Comparison of ENCODE assay signal across 8 cellular contexts in the genomic region with DNA sequence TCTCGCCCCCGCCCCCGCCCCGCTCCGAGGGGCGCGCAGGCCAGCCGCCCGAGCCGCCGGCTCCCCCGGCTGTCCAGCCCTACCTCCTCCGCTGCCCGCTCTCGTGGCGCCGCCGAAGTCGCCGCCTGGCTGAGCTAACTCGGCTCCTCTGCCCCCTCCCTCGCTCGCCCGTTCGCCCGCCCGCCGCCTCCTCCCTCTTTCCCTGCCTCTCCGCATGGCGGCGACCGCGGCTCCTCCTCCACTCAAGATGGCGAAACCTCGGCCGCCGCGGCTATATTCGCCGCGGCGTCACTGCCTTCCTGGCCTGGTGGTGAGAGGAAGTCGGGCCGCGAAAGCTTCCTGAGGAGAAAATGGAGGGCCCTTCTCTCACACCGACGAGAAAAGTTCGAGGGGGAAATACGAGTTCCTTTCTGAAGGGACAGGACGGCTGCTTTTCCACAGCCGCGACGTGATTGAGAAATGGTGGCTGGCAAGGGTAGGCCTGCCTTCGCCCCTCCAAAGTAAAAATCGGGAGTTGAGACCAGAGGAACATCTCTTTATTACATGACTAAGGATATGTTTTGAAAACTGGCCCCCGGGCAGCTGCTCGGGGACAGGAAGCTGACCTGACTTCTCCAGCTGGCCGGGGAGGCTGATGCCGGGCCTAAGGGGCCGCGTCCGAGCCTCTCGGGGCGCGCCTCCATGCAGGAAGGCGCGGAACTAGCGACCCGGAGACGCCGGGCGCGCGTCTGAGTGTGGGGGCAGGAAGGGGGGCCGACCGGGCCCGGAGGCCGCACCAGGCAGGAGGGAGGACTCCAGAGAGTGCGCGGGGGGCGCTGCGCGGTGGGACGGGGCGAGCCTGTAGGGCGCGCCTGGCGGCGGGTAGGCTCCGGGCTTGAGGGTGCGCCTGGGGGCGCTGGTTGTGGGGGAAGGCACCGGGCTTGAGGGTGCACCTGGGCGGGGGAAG. TPM values are rescaled to one million over a fixed set of nuclear protein-coding genes. Genes with fewer than 3 reads are reported as not detected.
DNase-seq lines count a peak whose midpoint lies in the region; ATAC-seq and TF ChIP-seq lines count a peak whose summit lies in the region.

A gene with protein sequence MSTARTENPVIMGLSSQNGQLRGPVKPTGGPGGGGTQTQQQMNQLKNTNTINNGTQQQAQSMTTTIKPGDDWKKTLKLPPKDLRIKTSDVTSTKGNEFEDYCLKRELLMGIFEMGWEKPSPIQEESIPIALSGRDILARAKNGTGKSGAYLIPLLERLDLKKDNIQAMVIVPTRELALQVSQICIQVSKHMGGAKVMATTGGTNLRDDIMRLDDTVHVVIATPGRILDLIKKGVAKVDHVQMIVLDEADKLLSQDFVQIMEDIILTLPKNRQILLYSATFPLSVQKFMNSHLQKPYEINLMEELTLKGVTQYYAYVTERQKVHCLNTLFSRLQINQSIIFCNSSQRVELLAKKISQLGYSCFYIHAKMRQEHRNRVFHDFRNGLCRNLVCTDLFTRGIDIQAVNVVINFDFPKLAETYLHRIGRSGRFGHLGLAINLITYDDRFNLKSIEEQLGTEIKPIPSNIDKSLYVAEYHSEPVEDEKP (minus strand): TSS at position 150 of the 946 bp plus-strand sequence. CDS start 4,913 bp downstream, outside the sequence.

- TF ChIP-seq CTCF in adrenal gland (IDR thresholded peaks at IDR 0.05) (peak in 4 of 6 experiments; percentile 24 to 58 (median 32)), heart left ventricle (IDR thresholded peaks at IDR 0.05) (peak in 10 of 12 donors; percentile 10 to 54 (median 38)), transverse colon (IDR thresholded peaks at IDR 0.05) (peak; percentile 5 to 47 (median 39))

- H3K36me3 ChIP-seq in ES-I3 (ENCODE audit: insufficient read depth, low read length), result no peaks in the 10 kb centered on the region
- no peaks in the 10 kb centered on the region for H3K36me3 ChIP-seq in adrenal gland (replicated peaks in 1 of 2)
- H3K36me3 ChIP-seq in heart left ventricle, result no peaks in the 10 kb centered on the region
- no peaks in the 10 kb centered on the region for H3K36me3 ChIP-seq in transverse colon

- peak within 1 kb of the TSS; percentile 100 for H3K9ac ChIP-seq in ES-I3 (ENCODE audit: low read depth, low read length)

- peak; percentile 84 to 97 (median 95) for DNase-seq in NCI-H1417 (lab: John Stamatoyannopoulos, UW)
- peak; percentile 91 to 95 (median 93) for DNase-seq in adrenal gland
- DNase-seq in heart left ventricle, result peak; percentile 92 to 97 (median 94)
- peak; percentile 82 to 98 (median 91) for DNase-seq in posterior cingulate gyrus
- DNase-seq in transverse colon, result peak; percentile 92

- 0 to 1% (median 0%) methylated on average over 41 to 94 of the region's 94 CpGs for WGBS in adrenal gland, 4 donors
- 0 to 1% (median 1%) methylated on average over 30 to 94 of the region's 94 CpGs for WGBS in heart left ventricle, 4 donors
- 1 to 2% methylated on average over 18 to 56 of the region's 94 CpGs for WGBS in transverse colon (ENCODE audit: low coverage in 1 of 2), 2 donors

- peak; percentile 44 for ATAC-seq in HG02571 (IDR thresholded peaks at IDR 0.05; ENCODE audit: unreplicated experiment)
- peak; percentile 70 to 89 (median 85) for ATAC-seq in heart left ventricle

- H3K27ac ChIP-seq in adrenal gland, result peak within 1 kb of the TSS; percentile 98 to 100 (median 99)
- H3K27ac ChIP-seq in heart left ventricle, result peak within 1 kb of the TSS; percentile 92 to 100 (median 99)
- peak within 1 kb of the TSS; percentile 96 to 100 (median 98) for H3K27ac ChIP-seq in transverse colon

- H3K4me1 ChIP-seq in ES-I3 (ENCODE audit: insufficient read depth, low read length) (peaks cover 5% of the 10 kb centered on the region), adrenal gland (replicated peaks in 1 of 2) (peaks cover 16 to 32% of the 10 kb centered on the region in 2 donors), heart left ventricle (peaks cover 0 to 48% (median 37%) of the 10 kb centered on the region in 12 donors), transverse colon (peaks cover 9 to 45% (median 35%) of the 10 kb centered on the region in 4 donors)

- peak within 1 kb of the TSS; percentile 57 to 90 (median 77) for H3K4me3 ChIP-seq in adrenal gland
- H3K4me3 ChIP-seq in heart left ventricle, result peak within 1 kb of the TSS; percentile 66 to 98 (median 78)
- H3K4me3 ChIP-seq in transverse colon, result peak within 1 kb of the TSS; percentile 63 to 92 (median 80)

- intact Hi-C loops in T-helper 1 cell treated with Interleukin-12 subunit alpha and Interleukin-12 subunit beta and Interleukin-4 antibody, amounts not matched to agents 30 ng/mL and 1 ng/mL, for 36 hours (cut with micrococcal nuclease), result loop anchor here (1.0 to 5.0 kb wide), 8 partner anchors 219 to 1464 kb away; a partner anchor contains a TSS
- intact Hi-C loops in adrenal gland (cut with DNase I) (loop anchor here (10.0 kb wide), 2 partner anchors 104 to 114 kb away; no protein-coding TSS in a partner anchor), heart left ventricle (cut with DNase I) (loop anchor here in 7 of 10 donors (1.0 to 10.0 kb wide), 9 partner anchors 84 to 138 kb away; a partner anchor contains a TSS), posterior cingulate gyrus (cut with DNase I) (loop anchor here (5.0 kb wide), 1 partner anchor 136 kb away; a partner anchor contains a TSS), transverse colon (cut with DNase I; ENCODE audit: low total_unique reads) (loop anchor here (1.0 kb wide), 1 partner anchor 138 kb away; no protein-coding TSS in a partner anchor)

- TF ChIP-seq POLR2A in adrenal gland (IDR thresholded peaks at IDR 0.05) (peak; percentile 86 to 90), heart left ventricle (IDR thresholded peaks at IDR 0.05) (peak; percentile 39 to 87), transverse colon (IDR thresholded peaks at IDR 0.05) (peak; percentile 96)

- no peak for TF ChIP-seq EP300 in transverse colon (IDR thresholded peaks at IDR 0.05; ENCODE audit: low read depth)

- H3K27me3 ChIP-seq in adrenal gland (no peaks in the 10 kb centered on the region), heart left ventricle (no peaks in the 10 kb centered on the region), transverse colon (no peaks in the 10 kb centered on the region)

- in situ Hi-C loops in transverse colon (cut with MboI; ENCODE audit: low pct_ligation_motif_present in 1 of 4, low pct_unique_long_range_greater_than_20kb in 1 of 4, low sequenced_read_pairs in 3 of 4), result loop anchor here in 1 of 4 donors (25.0 kb wide), 1 partner anchor 104 kb away; a partner anchor contains a TSS

- H3K9me3 ChIP-seq in ES-I3 (ENCODE audit: control insufficient read depth, insufficient read depth, low read length) (no peaks in the 10 kb centered on the region), adrenal gland (replicated peaks in 1 of 3) (no peaks in the 10 kb centered on the region), heart left ventricle (no peaks in the 10 kb centered on the region), transverse colon (no peaks in the 10 kb centered on the region)

RNA-seq across cellular contexts. Expression of the gene that starts here (rescaled TPM):
- total RNA-seq in T-helper 1 cell treated with Interleukin-12 subunit alpha and Interleukin-12 subunit beta and Interleukin-4 antibody, amounts not matched to agents 30 ng/mL and 1 ng/mL, for 36 hours, result 157 and 159 TPM in 2 replicates
- total RNA-seq in adrenal gland (100 to 1,000 TPM in 4 of 8 donors, 10 to 100 TPM in 4; 59.6 to 138 (median 99.9) TPM), heart left ventricle (100 to 1,000 TPM in 8 of 9 donors, 10 to 100 TPM in 1; 83.7 to 166 (median 114) TPM), transverse colon (100 to 1,000 TPM in 2 of 4 donors, 10 to 100 TPM in 2; 56.1 to 117 (median 86.8) TPM)
- polyA plus RNA-seq in adrenal gland (10 to 100 TPM; 17.6 to 57.4 (median 22.4) TPM), heart left ventricle (10 to 100 TPM; 29.4 to 30.7 TPM)

Comparison
In these comparisons a context has a peak if more than half of its experiments do, and no peak if none do; other contexts are left out.
1. Peak in every context shown above with its lines: DNase-seq, ATAC-seq, H3K4me3 ChIP-seq and H3K27ac ChIP-seq.